In genomic region chr2:108560895-108561530, GRCh38 we compare ENCODE assay signal across 1 cellular context.
TF ChIP-seq lines count a peak whose summit lies in the region.

No MANE protein-coding gene starts in this region.

TF ChIP-seq in K562, 482 proteins besides CTCF, POLR2A, EP300 and RAD21 (continued from another document):
- TF ChIP-seq ZNF583 (CRISPR knock-in tag; IDR thresholded peaks at IDR 0.05) (no peak), GATA2 (CRISPR knock-in tag; IDR thresholded peaks at IDR 0.05) (0 out of 2 replicates have a peak, but pooled peaks have one; percentile 9), ZNF280A (IDR thresholded peaks at IDR 0.05; ENCODE audit: low read depth, partially characterized antibody) (no peak), NELFE (IDR thresholded peaks at IDR 0.05; ENCODE audit: insufficient read depth, insufficient read length) (no peak)
